In the genomic region with DNA sequence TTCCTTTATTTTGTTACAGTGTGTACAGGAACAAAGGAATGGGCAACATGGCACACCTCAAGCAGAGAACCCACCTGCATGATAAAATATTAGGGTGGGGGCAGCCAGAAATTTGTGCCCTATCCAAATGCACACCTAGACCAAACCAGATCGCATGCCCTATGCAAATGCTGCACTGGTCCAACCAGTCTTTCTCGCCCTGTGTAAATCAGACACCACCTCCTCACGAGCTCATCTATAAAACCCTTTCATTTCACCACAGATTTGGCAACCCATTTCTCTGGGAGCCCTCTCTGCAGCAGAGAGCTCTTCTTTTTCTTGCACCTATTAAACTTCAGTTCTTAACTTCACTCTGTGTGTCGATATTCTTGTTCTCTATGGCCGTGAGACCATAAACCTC, we compare ENCODE assay signal across 33 cellular contexts.
"Had no signal": no experiment of that assay in that cellular context is flagged by ENCODE, and none has a peak within 500 bp of the region (broad histone marks: within the 10 kb centered on the region; RNA-seq: fewer than 3 reads in every experiment).

No MANE protein-coding gene starts in this region.

- H3K27me3 Mint-ChIP-seq: activated CD4-positive, alpha-beta memory T cell treated with anti-CD3 and anti-CD28 coated beads for 36 hours; activated CD4-positive, alpha-beta T cell treated with anti-CD3 and anti-CD28 coated beads, Interleukin-2, amount 10 ng/mL, durations not matched to agents 24 days and 14 days; activated naive CD4-positive, alpha-beta T cell treated with anti-CD3 and anti-CD28 coated beads, Interleukin-2, amount 10 ng/mL, durations not matched to agents 7 days and 5 days; activated T-cell treated with anti-CD3 and anti-CD28 coated beads, Interleukin-2, amount 50 U/mL, for 24 hours; naive B cell; stimulated activated naive CD8-positive, alpha-beta T cell treated with anti-CD3 and anti-CD28 coated beads, Interleukin-15, amount 100 ng/mL, for 72 hours had no signal

- H3K4me3 Mint-ChIP-seq: activated CD4-positive, alpha-beta memory T cell treated with anti-CD3 and anti-CD28 coated beads for 36 hours; activated CD4-positive, alpha-beta T cell treated with anti-CD3 and anti-CD28 coated beads, Interleukin-2, amount 10 ng/mL, durations not matched to agents 24 days and 14 days; activated naive CD4-positive, alpha-beta T cell treated with anti-CD3 and anti-CD28 coated beads, Interleukin-2, amount 10 ng/mL, durations not matched to agents 7 days and 5 days; activated T-cell treated with anti-CD3 and anti-CD28 coated beads, Interleukin-2, amount 50 U/mL, for 24 hours; immature natural killer cell; mesothelial cell of epicardium; naive B cell; nephron progenitor cell; stimulated activated effector memory CD8-positive, alpha-beta T cell treated with anti-CD3 and anti-CD28 coated beads, Interleukin-12 subunit alpha, Interleukin-12 subunit beta, amount 100 ng/mL, for 72 hours; stimulated activated naive CD8-positive, alpha-beta T cell treated with anti-CD3 and anti-CD28 coated beads, Interleukin-15, amount 100 ng/mL, for 72 hours had no signal

- H3K4me1 Mint-ChIP-seq: activated CD4-positive, alpha-beta T cell treated with anti-CD3 and anti-CD28 coated beads, Interleukin-2, amount 10 ng/mL, durations not matched to agents 24 days and 14 days; activated naive CD4-positive, alpha-beta T cell treated with anti-CD3 and anti-CD28 coated beads, Interleukin-2, amount 10 ng/mL, durations not matched to agents 7 days and 5 days; immature natural killer cell; naive B cell; nephron progenitor cell; stimulated activated effector memory CD8-positive, alpha-beta T cell treated with anti-CD3 and anti-CD28 coated beads, Interleukin-12 subunit alpha, Interleukin-12 subunit beta, amount 100 ng/mL, for 72 hours; stimulated activated naive CD8-positive, alpha-beta T cell treated with anti-CD3 and anti-CD28 coated beads, Interleukin-15, amount 100 ng/mL, for 72 hours had no signal

- H3K27ac ChIP-seq: brain microvascular endothelial cell, coronary artery, dorsolateral prefrontal cortex, gastroesophageal sphincter, neutrophil, skin epidermis, upper lobe of left lung had no signal

- DNase-seq: activated CD4-positive, alpha-beta memory T cell treated with anti-CD3 and anti-CD28 coated beads for 36 hours; activated CD4-positive, alpha-beta T cell treated with anti-CD3 and anti-CD28 coated beads, Interleukin-2, amount 10 ng/mL, durations not matched to agents 24 days and 14 days; activated CD4-positive, CD25-positive, alpha-beta regulatory T cell treated with anti-CD3 and anti-CD28 coated beads, Interleukin-2, amount 50 U/mL, for 72 hours; activated CD8-positive, alpha-beta memory T cell treated with anti-CD3 and anti-CD28 coated beads, Interleukin-2, amount 50 U/mL, for 48 hours; activated gamma-delta T cell; activated naive CD4-positive, alpha-beta T cell treated with anti-CD3 and anti-CD28 coated beads, Interleukin-2, amount 10 ng/mL, durations not matched to agents 7 days and 5 days; activated T-cell treated with anti-CD3 and anti-CD28 coated beads, Interleukin-2, amount 50 U/mL, for 24 hours; amniotic stem cell; brain microvascular endothelial cell; dorsolateral prefrontal cortex; effector memory CD4-positive, alpha-beta T cell; erythroblast; head of caudate nucleus; hippocampal formation; immature natural killer cell; kidney; left colon; mammary epithelial cell; naive B cell; nephron progenitor cell; stimulated activated CD4-positive, alpha-beta T cell treated with anti-CD3 and anti-CD28 coated beads, Interleukin-4, amount 100 ng/mL, for 24 hours; stimulated activated naive CD8-positive, alpha-beta T cell treated with anti-CD3 and anti-CD28 coated beads, Interleukin-15, amount 100 ng/mL, for 72 hours; substantia nigra; T-helper 9 cell; upper lobe of left lung had no signal

- H3K36me3 ChIP-seq: brain microvascular endothelial cell, gastroesophageal sphincter, neutrophil, upper lobe of left lung had no signal

- H3K27ac Mint-ChIP-seq: activated CD4-positive, alpha-beta memory T cell treated with anti-CD3 and anti-CD28 coated beads for 36 hours; activated CD4-positive, alpha-beta T cell treated with anti-CD3 and anti-CD28 coated beads, Interleukin-2, amount 10 ng/mL, durations not matched to agents 24 days and 14 days; activated naive CD4-positive, alpha-beta T cell treated with anti-CD3 and anti-CD28 coated beads, Interleukin-2, amount 10 ng/mL, durations not matched to agents 7 days and 5 days; activated T-cell treated with anti-CD3 and anti-CD28 coated beads, Interleukin-2, amount 50 U/mL, for 24 hours; immature natural killer cell; naive B cell; nephron progenitor cell; stimulated activated effector memory CD8-positive, alpha-beta T cell treated with anti-CD3 and anti-CD28 coated beads, Interleukin-12 subunit alpha, Interleukin-12 subunit beta, amount 100 ng/mL, for 72 hours; stimulated activated naive CD8-positive, alpha-beta T cell treated with anti-CD3 and anti-CD28 coated beads, Interleukin-15, amount 100 ng/mL, for 72 hours had no signal

- H3K27me3 ChIP-seq: brain microvascular endothelial cell, dorsolateral prefrontal cortex, gastroesophageal sphincter, neutrophil, upper lobe of left lung had no signal

- H3K36me3 Mint-ChIP-seq: activated CD4-positive, alpha-beta memory T cell treated with anti-CD3 and anti-CD28 coated beads for 36 hours; activated naive CD4-positive, alpha-beta T cell treated with anti-CD3 and anti-CD28 coated beads, Interleukin-2, amount 10 ng/mL, durations not matched to agents 7 days and 5 days; immature natural killer cell; naive B cell; stimulated activated effector memory CD8-positive, alpha-beta T cell treated with anti-CD3 and anti-CD28 coated beads, Interleukin-12 subunit alpha, Interleukin-12 subunit beta, amount 100 ng/mL, for 72 hours had no signal

- ATAC-seq: gastroesophageal sphincter; left colon; sciatic nerve; stimulated activated effector memory CD8-positive, alpha-beta T cell treated with anti-CD3 and anti-CD28 coated beads, Interleukin-12 subunit alpha, Interleukin-12 subunit beta, amount 100 ng/mL, for 72 hours; stimulated activated naive CD8-positive, alpha-beta T cell treated with anti-CD3 and anti-CD28 coated beads, Interleukin-15, amount 100 ng/mL, for 72 hours had no signal

- H3K9me3 ChIP-seq: neutrophil, upper lobe of left lung had no signal

- H3K4me3 ChIP-seq: coronary artery, dorsolateral prefrontal cortex, gastroesophageal sphincter, skin epidermis, upper lobe of left lung had no signal

- H3K4me1 ChIP-seq: gastroesophageal sphincter, upper lobe of left lung had no signal

- FAIRE-seq: astrocyte, kidney had no signal
